Comparison of ENCODE assay signal across 7 cellular contexts in genomic region chr1:169427081-169427611, GRCh38. TPM values are rescaled to one million over a fixed set of nuclear protein-coding genes. Genes with fewer than 3 reads are reported as not detected.
DNase-seq lines count a peak whose midpoint lies in the region; ATAC-seq and TF ChIP-seq lines count a peak whose summit lies in the region.

CCDC181 (minus strand) TSS chr1:169427474; CDS start chr1:169424927, 2,547 bp downstream.

- ATAC-seq in GM18907 (IDR thresholded peaks at IDR 0.05; ENCODE audit: unreplicated experiment) (peak; percentile 79), T-helper 17 cell (peak; percentile 73), gastrocnemius medialis (no peak)

- H3K27ac Mint-ChIP-seq in T-helper 17 cell, result peak within 1 kb of the TSS; percentile 83

- TF ChIP-seq CTCF in astrocyte of the spinal cord (IDR thresholded peaks at IDR 0.05; ENCODE audit: low read depth, low read length) (no peak), gastrocnemius medialis (IDR thresholded peaks at IDR 0.05 in 4 of 5, conservative IDR thresholded peaks at IDR 0.05 in 1 of 5) (no peak)

- peaks cover 16 to 39% (median 28%) of the 10 kb centered on the region in 3 donors for H3K27me3 ChIP-seq in gastrocnemius medialis

- H3K36me3 Mint-ChIP-seq in T-helper 17 cell (ENCODE audit: low read depth), result peaks cover 4% of the 10 kb centered on the region

- peak within 1 kb of the TSS; percentile 90 for H3K4me3 Mint-ChIP-seq in T-helper 17 cell

- DNase-seq in HuH-7.5 (ENCODE audit: low spot score) (peak; percentile 19), T-helper 17 cell (peak in 1 of 3 donors; percentile 9), astrocyte of the spinal cord (ENCODE audit: low read depth, low spot score) (peak; percentile 78), gastrocnemius medialis (no peak), NCI-H2029 treated with DMSO at 0.1 percent for 48 hours (lab: John Stamatoyannopoulos, UW) (no peak)

- H3K27me3 Mint-ChIP-seq in T-helper 17 cell, result peaks cover 72% of the 10 kb centered on the region

- H3K36me3 ChIP-seq in gastrocnemius medialis, result no peaks in the 10 kb centered on the region

- peaks cover 1% of the 10 kb centered on the region for H3K9me3 ChIP-seq in T-helper 17 cell (ENCODE audit: control insufficient read depth, low read length, poor library complexity, severe bottlenecking)
- no peaks in the 10 kb centered on the region for H3K9me3 ChIP-seq in gastrocnemius medialis

- in situ Hi-C loops in astrocyte of the spinal cord (cut with HindIII; ENCODE audit: low sequenced_read_pairs) (no loop called here), gastrocnemius medialis (cut with MboI; ENCODE audit: low sequenced_read_pairs in 4 of 4) (no loop called here)

- H3K4me3 ChIP-seq in astrocyte of the spinal cord (ENCODE audit: low read depth, low read length) (peak within 1 kb of the TSS; percentile 61), iPS-11a (ENCODE audit: low read depth, low read length) (peak within 1 kb of the TSS; percentile 67), gastrocnemius medialis (peak within 1 kb of the TSS; percentile 35 to 54 (median 46))

- no peak for TF ChIP-seq POLR2A in gastrocnemius medialis (IDR thresholded peaks at IDR 0.05)

- H3K27ac ChIP-seq in gastrocnemius medialis, result no peak within 1 kb of the TSS

- intact Hi-C loops in gastrocnemius medialis (cut with DNase I; ENCODE audit: low total_unique reads), result no loop called here

- H3K4me1 ChIP-seq in gastrocnemius medialis, result peaks cover 0 to 8% of the 10 kb centered on the region in 2 donors

- peaks cover 6% of the 10 kb centered on the region for H3K4me1 Mint-ChIP-seq in T-helper 17 cell

RNA-seq across cellular contexts. Expression of gene CCDC181, which starts in this region (rescaled TPM):
- total RNA-seq in T-helper 17 cell, result not detected
- total RNA-seq in gastrocnemius medialis, result 1 to 10 TPM in 1 of 4 donors, under 1 TPM in 1, not detected in 2; 0.80 to 1.2 TPM

Comparison
In these comparisons a context has a peak if more than half of its experiments do, and no peak if none do; other contexts are left out.
1. Peak in ATAC-seq in T-helper 17 cell; RNA of the gene not detected or under 1 TPM.
2. DNase-seq: peak in HuH-7.5 (single experiment) and astrocyte of the spinal cord (single experiment); none in gastrocnemius medialis (0 of 2) and NCI-H2029 treated with DMSO at 0.1 percent for 48 hours (single experiment).
3. Peak in every context shown above with its lines, with median percentiles within 50 percentile points of each other: H3K4me3 ChIP-seq.